Comparison of ENCODE assay signal across 10 cellular contexts in the genomic region with DNA sequence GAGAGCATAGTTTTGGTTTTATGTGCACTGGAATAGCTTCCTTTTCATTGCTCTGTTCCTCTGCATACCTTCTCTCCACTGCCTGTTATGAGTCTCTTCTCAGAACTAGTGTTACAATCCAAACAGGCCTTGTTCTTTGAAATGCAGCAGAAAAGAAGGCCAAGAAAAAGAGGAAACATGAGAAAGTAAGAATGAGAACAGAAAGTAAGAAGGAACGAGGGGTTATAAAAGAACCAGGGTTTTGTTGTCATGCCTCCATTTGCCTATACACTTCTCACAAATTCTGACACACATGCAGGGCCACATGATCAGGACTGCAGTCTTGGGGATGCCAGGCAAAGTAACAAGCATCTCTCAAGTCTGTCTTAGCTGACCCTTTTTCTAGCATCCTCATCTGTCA.
DNase-seq lines count a peak whose midpoint lies in the region; ATAC-seq lines count a peak whose summit lies in the region.
"Had no signal": no experiment of that assay in that cellular context is flagged by ENCODE, and none has a peak within 500 bp of the region (broad histone marks: within the 10 kb centered on the region; RNA-seq: fewer than 3 reads in every experiment).

No MANE protein-coding gene starts in this region.

- DNase-seq in inferior parietal cortex (ENCODE audit: extremely low spot score), result peak; percentile 26
- DNase-seq in GDM1 (lab: John Stamatoyannopoulos, UW), result no peak
- DNase-seq in Kasumi-1 (lab: John Stamatoyannopoulos, UW), result no peak
- DNase-seq in stimulated activated CD4-positive, alpha-beta T cell treated with anti-CD3 and anti-CD28 coated beads, Interleukin-12 subunit alpha, Interleukin-12 subunit beta, amount 100 ng/mL, for 4 hours, result no peak
- DNase-seq in central memory CD4-positive, alpha-beta T cell, result no peak
- DNase-seq: body of pancreas; stimulated activated CD4-positive, alpha-beta T cell treated with anti-CD3 and anti-CD28 coated beads, Interleukin-4, amount 100 ng/mL, for 1 hour had no signal

- ATAC-seq in GM18499 (IDR thresholded peaks at IDR 0.05; ENCODE audit: insufficient read depth, unreplicated experiment) (peak; percentile 82), GM21526 (IDR thresholded peaks at IDR 0.05; ENCODE audit: low FRiP score, unreplicated experiment) (peak; percentile 80), HG03469 (IDR thresholded peaks at IDR 0.05; ENCODE audit: unreplicated experiment) (peak; percentile 59)
- ATAC-seq: body of pancreas had no signal
